ENCODE assay signal across 8 cellular contexts in genomic region chr11:67120456-67120855, GRCh38. TPM values are rescaled to one million over a fixed set of nuclear protein-coding genes. Genes with fewer than 3 reads are reported as not detected.
DNase-seq lines count a peak whose midpoint lies in the region; ATAC-seq and TF ChIP-seq lines count a peak whose summit lies in the region.

No MANE protein-coding gene starts in this region.

- H3K27me3 ChIP-seq in left ventricle myocardium inferior (ENCODE audit: low read depth) (no peaks in the 10 kb centered on the region), uterus (no peaks in the 10 kb centered on the region)

- peak overlapping the region; percentile 88 for H3K27ac Mint-ChIP-seq in MCF 10A (ENCODE audit: low read depth, unreplicated experiment)

- TF ChIP-seq POLR2A in uterus (IDR thresholded peaks at IDR 0.05): no peak

- H3K4me1 ChIP-seq in left ventricle myocardium inferior (peaks cover 50% of the 10 kb centered on the region), mesodermal cell (ENCODE audit: control insufficient read depth, insufficient read depth, low read length, poor library complexity, severe bottlenecking) (peaks cover 3% of the 10 kb centered on the region), uterus (peaks cover 0 to 4% of the 10 kb centered on the region in 2 donors)

- ATAC-seq in left ventricle myocardium superior: no peak
- ATAC-seq in HG03095 (IDR thresholded peaks at IDR 0.05; ENCODE audit: unreplicated experiment): no peak
- no peak for ATAC-seq in HG03280 (IDR thresholded peaks at IDR 0.05; ENCODE audit: unreplicated experiment)

- TF ChIP-seq CTCF in left ventricle myocardium inferior (IDR thresholded peaks at IDR 0.05; ENCODE audit: borderline replicate concordance) (no peak), MCF 10A (IDR thresholded peaks at IDR 0.05; ENCODE audit: unreplicated experiment) (no peak), uterus (IDR thresholded peaks at IDR 0.05) (no peak)

- H3K36me3 ChIP-seq in left ventricle myocardium inferior (peaks cover 15% of the 10 kb centered on the region), mesodermal cell (ENCODE audit: control insufficient read depth, insufficient read depth, low read length) (peaks cover 32% of the 10 kb centered on the region), uterus (no peaks in the 10 kb centered on the region)

- H3K9me3 Mint-ChIP-seq in MCF 10A (ENCODE audit: unreplicated experiment): no peaks in the 10 kb centered on the region

- POLR2A ChIA-PET in MCF 10A (lab: Yijun Ruan, JAX): interaction anchor here (0.6 to 4.5 kb wide), 6 partner anchors 8 to 560 kb away, joined by 3 to 52 read pairs (median 7); partner anchors contain the start of gene RHOD

- no peaks in the 10 kb centered on the region for H3K27me3 Mint-ChIP-seq in MCF 10A (ENCODE audit: insufficient read depth, unreplicated experiment)

- BruUV-seq in MCF 10A (replicated peaks; lab: Mats Ljungman, UMichigan): no TSS peak

- H3K9me3 ChIP-seq in left ventricle myocardium inferior (replicated peaks): no peaks in the 10 kb centered on the region
- H3K9me3 ChIP-seq in mesodermal cell (ENCODE audit: control insufficient read depth, low read length): no peaks in the 10 kb centered on the region
- H3K9me3 ChIP-seq in uterus: no peaks in the 10 kb centered on the region

- H3K4me3 Mint-ChIP-seq in MCF 10A (ENCODE audit: unreplicated experiment): peak overlapping the region; percentile 93

- peaks cover 38% of the 10 kb centered on the region for H3K36me3 Mint-ChIP-seq in MCF 10A (ENCODE audit: insufficient read depth, unreplicated experiment)

- H3K27ac ChIP-seq in left ventricle myocardium inferior (replicated peaks) (peak overlapping the region; percentile 98), mesodermal cell (ENCODE audit: low read depth, low read length, severe bottlenecking) (peak overlapping the region; percentile 84), uterus (peak overlapping the region; percentile 99 to 100)

- H3K4me3 ChIP-seq in left ventricle myocardium inferior: peak overlapping the region; percentile 96
- H3K4me3 ChIP-seq in mesodermal cell (ENCODE audit: extremely low read depth, insufficient read depth, low read length, poor library complexity, severe bottlenecking): peak overlapping the region; percentile 89
- peak overlapping the region; percentile 89 to 99 for H3K4me3 ChIP-seq in uterus

- no CpG with 5 or more reads among the region's 12 CpGs for WGBS in mesodermal cell (ENCODE audit: insufficient coverage in 2 of 2), 2 experiments

- DNase-seq in left ventricle myocardium inferior (no peak), left ventricle myocardium superior (no peak), MCF 10A (ENCODE audit: unreplicated experiment) (peak; percentile 23), uterus (no peak), glomerular visceral epithelial cell (ENCODE audit: extremely low spot score) (no peak)

- CTCF ChIA-PET in MCF 10A (lab: Yijun Ruan, JAX): interaction anchor here (0.7 kb wide), 1 partner anchor 143 kb away, joined by 5 read pairs; no protein-coding TSS in a partner anchor

- peaks cover 12% of the 10 kb centered on the region for H3K4me1 Mint-ChIP-seq in MCF 10A (ENCODE audit: insufficient read depth, unreplicated experiment)

- intact Hi-C loops in left ventricle myocardium inferior (cut with micrococcal nuclease) (no loop called here), left ventricle myocardium superior (cut with micrococcal nuclease) (no loop called here), MCF 10A (cut with micrococcal nuclease) (loop anchor here (2.0 kb wide), 2 partner anchors 48 to 64 kb away; partner anchors contain the start of gene RHOD), uterus (cut with DNase I; ENCODE audit: low total_unique reads) (no loop called here)

RNA-seq across cellular contexts. Expression of gene KDM2A, which starts 1.4 kb away (rescaled TPM):
- total RNA-seq in left ventricle myocardium inferior (37.6 TPM), left ventricle myocardium superior (37.5 TPM), MCF 10A (2022) (63.8 and 64.5 TPM in 2 replicates), uterus (10 to 100 TPM; 48.2 to 94.9 (median 73.5) TPM)
- polyA plus RNA-seq in mesodermal cell (2013, experiment 1 of 2): 34.3 TPM
- 29.0 TPM for polyA plus RNA-seq in mesodermal cell (2013, experiment 2 of 2)
